1 cellular context compared by ENCODE assay signal in the genomic region with DNA sequence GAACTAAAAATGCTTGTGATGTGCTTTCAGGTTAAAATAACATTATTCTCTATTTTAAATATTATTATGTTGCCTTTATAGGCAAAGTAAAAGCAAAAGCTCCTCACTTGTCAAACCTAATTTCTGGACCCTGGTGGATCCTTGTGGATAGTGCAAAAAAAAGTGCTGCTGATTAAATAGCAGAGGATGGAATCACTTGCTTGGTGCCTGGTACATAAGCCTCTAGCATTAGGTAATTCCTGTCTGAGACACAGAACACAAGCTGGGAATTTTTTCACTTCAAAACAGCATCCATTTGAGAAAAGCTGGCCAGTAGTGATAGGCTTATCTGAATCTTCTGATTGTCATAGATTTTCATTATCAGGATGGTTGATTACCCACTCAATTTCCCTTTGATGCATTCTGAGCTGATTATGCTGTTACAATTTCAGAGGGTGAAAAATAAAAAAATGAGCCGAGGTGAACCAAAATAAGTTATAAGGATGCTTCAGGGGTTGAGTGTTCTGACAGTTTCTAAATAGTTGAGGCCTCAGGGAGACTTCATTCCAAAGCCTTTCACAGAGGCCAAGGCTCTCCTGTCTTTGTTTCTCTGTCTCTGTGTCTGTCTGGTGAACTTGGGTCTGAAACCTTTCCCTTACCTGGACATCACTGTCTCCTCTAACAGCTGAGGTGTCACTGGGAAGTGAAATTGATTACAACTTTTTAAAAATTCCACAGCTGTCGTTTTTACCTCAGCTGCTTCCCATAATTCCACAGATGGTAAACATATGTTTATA.
TF ChIP-seq lines count a peak whose summit lies in the region.

No MANE protein-coding gene starts in this region.

TF ChIP-seq in SK-N-SH treated with all-trans-retinoic acid at 6 μM for 48 hours, 23 proteins besides CTCF, POLR2A, EP300 and RAD21 (continued from another document):
- TF ChIP-seq CREB5 (CRISPR knock-in tag; IDR thresholded peaks at IDR 0.05; ENCODE audit: low read depth) (no peak), ZNF8 (CRISPR knock-in tag; IDR thresholded peaks at IDR 0.05) (no peak), POU6F1 (CRISPR knock-in tag; IDR thresholded peaks at IDR 0.05; ENCODE audit: borderline replicate concordance, low read depth) (no peak), ARNTL (CRISPR knock-in tag; IDR thresholded peaks at IDR 0.05; ENCODE audit: borderline replicate concordance, low read depth) (no peak), GLIS3 (CRISPR knock-in tag; IDR thresholded peaks at IDR 0.05) (no peak), ZC3H10 (CRISPR knock-in tag; IDR thresholded peaks at IDR 0.05) (no peak), SNAI2 (CRISPR knock-in tag; IDR thresholded peaks at IDR 0.05) (no peak), TOX (CRISPR knock-in tag; IDR thresholded peaks at IDR 0.05; ENCODE audit: borderline replicate concordance) (no peak), ZFP3 (CRISPR knock-in tag; IDR thresholded peaks at IDR 0.05) (no peak), OSR1 (CRISPR knock-in tag; IDR thresholded peaks at IDR 0.05) (no peak), RARB (CRISPR knock-in tag; IDR thresholded peaks at IDR 0.05) (no peak)
